In genomic region chr10:119917777-119918176, GRCh38 we compare ENCODE assay signal across 17 cellular contexts. TPM values are rescaled to one million over a fixed set of nuclear protein-coding genes. Genes with fewer than 3 reads are reported as not detected.
DNase-seq lines count a peak whose midpoint lies in the region; TF ChIP-seq lines count a peak whose summit lies in the region.
"Had no signal": no experiment of that assay in that cellular context is flagged by ENCODE, and none has a peak within 500 bp of the region (broad histone marks: within the 10 kb centered on the region; RNA-seq: fewer than 3 reads in every experiment).

No MANE protein-coding gene starts in this region.

- 0 out of 2 replicates have a peak, but pooled peaks cover 5% of the 10 kb centered on the region for H3F3A ChIP-seq in GM23248 (ENCODE audit: insufficient read depth)

- TF ChIP-seq CTCF in NB4 (IDR thresholded peaks at IDR 0.05; ENCODE audit: low read depth, low read length) = no peak
- TF ChIP-seq CTCF in astrocyte of the spinal cord (IDR thresholded peaks at IDR 0.05; ENCODE audit: low read depth, low read length) = peak; percentile 11
- TF ChIP-seq CTCF in liver (IDR thresholded peaks at IDR 0.05; ENCODE audit: low read depth, low read length, missing input control) = no peak

- H3K36me3 ChIP-seq in GM23248 (ENCODE audit: low read depth) (peaks cover 72% of the 10 kb centered on the region), liver (ENCODE audit: control insufficient read depth in 4 of 4, insufficient read depth in 3 of 4, low read depth in 1 of 4, low read length in 3 of 4) (peaks cover 4 to 80% (median 58%) of the 10 kb centered on the region in 4 donors)

- H3K9ac ChIP-seq in GM23248 (no peak overlapping the region), liver (ENCODE audit: low read depth in 1 of 2, low read length in 2 of 2) (no peak overlapping the region)
- H3K9ac ChIP-seq: neural progenitor cell had no signal

- no peak overlapping the region for H2AFZ ChIP-seq in GM23248
- H2AFZ ChIP-seq: neural progenitor cell had no signal

- in situ Hi-C loops in GM23248 (cut with MboI) (no loop called here), astrocyte of the spinal cord (cut with HindIII; ENCODE audit: low sequenced_read_pairs) (no loop called here)

- H3K27ac ChIP-seq in GM23248 (no peak overlapping the region), liver (ENCODE audit: low read depth in 1 of 2, low read length in 2 of 2) (no peak overlapping the region)
- H3K27ac ChIP-seq: epithelial cell of prostate, neural progenitor cell, spleen had no signal

- H3K4me1 ChIP-seq in GM23248 (ENCODE audit: insufficient read depth) (no peaks in the 10 kb centered on the region), liver (ENCODE audit: control insufficient read depth in 4 of 4, insufficient read depth in 4 of 4, low read length in 3 of 4) (no peaks in the 10 kb centered on the region)
- H3K4me1 ChIP-seq: HAP-1, neural progenitor cell had no signal

- WGBS in GM23248 (ENCODE audit: low coverage in 1 of 2, low lambda C conversion rate in 2 of 2, missing lambda C conversion rate in 2 of 2), 2 experiments = 78 to 80% methylated on average over 3 of the region's 3 CpGs
- 79% methylated on average over 3 of the region's 3 CpGs for WGBS in liver

- H3K4me2 ChIP-seq in GM23248 (ENCODE audit: unreplicated experiment) = no peak overlapping the region
- H3K4me2 ChIP-seq: neural progenitor cell had no signal

- no peaks in the 10 kb centered on the region for H3K9me2 ChIP-seq in GM23248 (ENCODE audit: insufficient read depth)

- H3K4me3 ChIP-seq in GM23248 (no peak overlapping the region), NB4 (ENCODE audit: low read depth, low read length) (no peak overlapping the region), astrocyte of the spinal cord (ENCODE audit: low read depth, low read length) (no peak overlapping the region), liver (ENCODE audit: low read depth in 1 of 3, low read length in 3 of 3) (no peak overlapping the region)
- H3K4me3 ChIP-seq: HAP-1, neural progenitor cell, spleen had no signal

- H4K20me1 ChIP-seq in GM23248 (ENCODE audit: insufficient read depth) = 0 out of 2 replicates have a peak, but pooled peaks cover 5% of the 10 kb centered on the region

- DNase-seq in GM23248 = peak; percentile 42
- peak; percentile 19 for DNase-seq in NB4 (ENCODE audit: low read depth)
- no peak for DNase-seq in astrocyte of the spinal cord (ENCODE audit: low read depth, low spot score)
- DNase-seq in NCI-H446 treated with DMSO at 0.1 percent for 48 hours (lab: John Stamatoyannopoulos, UW) = no peak
- no peak for DNase-seq in activated effector memory CD4-positive, alpha-beta T cell treated with Interleukin-2 at 50 U/mL for 16 hours
- DNase-seq in NCI-H1417 treated with DMSO at 0.1 percent for 48 hours (lab: John Stamatoyannopoulos, UW) = no peak
- no peak for DNase-seq in HUDEP-2 (lab: John Stamatoyannopoulos, UW; ENCODE audit: unreplicated experiment in 76 of 76)
- DNase-seq: activated CD4-positive, CD25-positive, alpha-beta regulatory T cell treated with anti-CD3 and anti-CD28 coated beads, Interleukin-2, amount 50 U/mL, for 72 hours; NCI-H1105; NCI-H2171 treated with DMSO at 0.1 percent for 48 hours; NCI-H748 treated with DMSO at 0.1 percent for 48 hours; spleen; T-helper 9 cell had no signal

- no peaks in the 10 kb centered on the region for H3K9me3 ChIP-seq in GM23248 (ENCODE audit: low read depth)
- no peaks in the 10 kb centered on the region for H3K9me3 ChIP-seq in liver (ENCODE audit: control insufficient read depth in 4 of 4, low read length in 3 of 4)
- H3K9me3 ChIP-seq: HAP-1, spleen had no signal

- H3K27me3 ChIP-seq in GM23248 (replicated peaks; ENCODE audit: insufficient read depth) = no peaks in the 10 kb centered on the region
- H3K27me3 ChIP-seq in liver (ENCODE audit: control insufficient read depth in 4 of 4, insufficient read depth in 4 of 4, low read length in 3 of 4) = no peaks in the 10 kb centered on the region
- H3K27me3 ChIP-seq: neural progenitor cell, spleen had no signal

- TF ChIP-seq RAD21 in liver (IDR thresholded peaks at IDR 0.05) = peak; percentile 18 to 24

- TF ChIP-seq POLR2A in NB4 (IDR thresholded peaks at IDR 0.05; ENCODE audit: extremely low read depth, insufficient read length) = no peak

- peaks cover 48% of the 10 kb centered on the region for H3K79me2 ChIP-seq in GM23248 (ENCODE audit: insufficient read depth)

TF ChIP-seq in liver, 16 proteins besides CTCF, POLR2A, EP300 and RAD21:
- TF ChIP-seq FOXA2 (IDR thresholded peaks at IDR 0.05) (no peak), YY1 (IDR thresholded peaks at IDR 0.05) (no peak), JUND (IDR thresholded peaks at IDR 0.05) (no peak), RXRA (IDR thresholded peaks at IDR 0.05) (no peak), FOXA1 (IDR thresholded peaks at IDR 0.05) (no peak), NR2F2 (IDR thresholded peaks at IDR 0.05) (no peak), SP1 (IDR thresholded peaks at IDR 0.05) (no peak)
- TF ChIP-seq, protein P1, sequence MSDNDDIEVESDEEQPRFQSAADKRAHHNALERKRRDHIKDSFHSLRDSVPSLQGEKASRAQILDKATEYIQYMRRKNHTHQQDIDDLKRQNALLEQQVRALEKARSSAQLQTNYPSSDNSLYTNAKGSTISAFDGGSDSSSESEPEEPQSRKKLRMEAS (IDR thresholded peaks at IDR 0.05) = no peak

RNA-seq across cellular contexts. Expression of gene SEC23IP, which starts 25.2 kb away (rescaled TPM):
- 19.3 and 23.6 TPM in 2 replicates for total RNA-seq in GM23248 (2014; rRNA removed; shearing (Covaris generic))
- polyA plus RNA-seq in GM23248 (2016; fragmentation: Nextera tagmentation; extraction: Ambion mirVana) (44.2 and 55.0 TPM in 2 replicates), liver (10 to 100 TPM; 10.1 to 10.6 TPM)
- 10 to 100 TPM; 14.6 to 16.0 TPM for total RNA-seq in liver

RNA-seq across cellular contexts. Expression of gene MCMBP, which starts 45.1 kb away (rescaled TPM):
- 52.2 and 53.7 TPM in 2 replicates for total RNA-seq in GM23248 (2014; rRNA removed; shearing (Covaris generic))
- polyA plus RNA-seq in GM23248 (2016; fragmentation: Nextera tagmentation; extraction: Ambion mirVana) (45.6 and 47.9 TPM in 2 replicates), liver (10 to 100 TPM in 1 of 2 donors, 1 to 10 TPM in 1; 6.1 to 15.2 TPM)
- 10 to 100 TPM; 19.3 to 23.2 TPM for total RNA-seq in liver

Comparison
In these comparisons a context has a peak if more than half of its experiments do, and no peak if none do; other contexts are left out.
1. DNase-seq: peak in GM23248 (single experiment) and NB4 (single experiment); none in astrocyte of the spinal cord (single experiment), NCI-H446 treated with DMSO at 0.1 percent for 48 hours (single experiment), activated effector memory CD4-positive, alpha-beta T cell treated with Interleukin-2 at 50 U/mL for 16 hours (single experiment), NCI-H1417 treated with DMSO at 0.1 percent for 48 hours (single experiment) and HUDEP-2 (0 of 76).